Comparison of ENCODE assay signal across 37 cellular contexts in genomic region chr11:27604416-27604815, GRCh38.
"Had no signal": no experiment of that assay in that cellular context is flagged by ENCODE, and none has a peak within 500 bp of the region (broad histone marks: within the 10 kb centered on the region; RNA-seq: fewer than 3 reads in every experiment).

No MANE protein-coding gene starts in this region.

- H3K27ac Mint-ChIP-seq: activated naive CD4-positive, alpha-beta T cell treated with anti-CD3 and anti-CD28 coated beads for 36 hours; activated naive CD4-positive, alpha-beta T cell treated with anti-CD3 and anti-CD28 coated beads, Interleukin-2, amount 10 ng/mL, durations not matched to agents 7 days and 5 days; activated naive CD4-positive, alpha-beta T cell treated with anti-CD3 and anti-CD28 coated beads, Interleukin-2, amount 50 U/mL, for 24 hours; activated naive CD8-positive, alpha-beta T cell; activated naive CD8-positive, alpha-beta T cell treated with anti-CD3 and anti-CD28 coated beads for 36 hours; activated naive CD8-positive, alpha-beta T cell treated with anti-CD3 and anti-CD28 coated beads, Interleukin-2, amount 50 U/mL, for 24 hours; activated T-cell treated with anti-CD3 and anti-CD28 coated beads, Interleukin-2, amount 50 U/mL, for 72 hours; activated T-helper 1 cell treated with anti-CD3 and anti-CD28 coated beads, Interleukin-12 subunit alpha, Interleukin-12 subunit beta, Interleukin-2, Interleukin-4 antibody, amounts not matched to agents 30 ng/mL and 10 ng/mL and 1 ng/mL, durations not matched to agents 14 hours and 24 hours and 36 hours; activated T-helper 17 cell treated with anti-CD3 and anti-CD28 coated beads, Interleukin-2, amount 50 U/mL, for 72 hours; activated T-helper 2 cell treated with anti-CD3 and anti-CD28 coated beads, Interferon-gamma antibody, Interleukin-2, Interleukin-4, amounts not matched to agents 10 μg/mL and 5 μg/mL and 100 μg/mL, durations not matched to agents 14 hours and 24 hours and 36 hours had no signal

- H3K4me1 ChIP-seq: adrenal gland, ascending aorta, body of pancreas, breast epithelium had no signal

- H3K27ac ChIP-seq: adrenal gland, ascending aorta, body of pancreas, brain microvascular endothelial cell, breast epithelium, cardiac muscle cell had no signal

- H3K9me3 ChIP-seq: adrenal gland, ascending aorta, body of pancreas, breast epithelium had no signal

- H3K4me1 Mint-ChIP-seq: activated naive CD4-positive, alpha-beta T cell treated with anti-CD3 and anti-CD28 coated beads, Interleukin-2, amount 10 ng/mL, durations not matched to agents 7 days and 5 days; activated naive CD4-positive, alpha-beta T cell treated with anti-CD3 and anti-CD28 coated beads, Interleukin-2, amount 50 U/mL, for 24 hours; activated naive CD8-positive, alpha-beta T cell treated with anti-CD3 and anti-CD28 coated beads for 36 hours; activated naive CD8-positive, alpha-beta T cell treated with anti-CD3 and anti-CD28 coated beads, Interleukin-2, amount 10 ng/mL, durations not matched to agents 7 days and 5 days; activated naive CD8-positive, alpha-beta T cell treated with anti-CD3 and anti-CD28 coated beads, Interleukin-2, amount 50 U/mL, for 24 hours; activated T-helper 17 cell treated with anti-CD3 and anti-CD28 coated beads, Interleukin-2, amount 50 U/mL, for 72 hours; brain; central memory CD8-positive, alpha-beta T cell had no signal

- ATAC-seq: activated naive CD4-positive, alpha-beta T cell treated with anti-CD3 and anti-CD28 coated beads, Interleukin-2, amount 50 U/mL, for 72 hours; activated naive CD8-positive, alpha-beta T cell treated with anti-CD3 and anti-CD28 coated beads, Interleukin-2, amount 50 U/mL, for 24 hours; activated T-cell treated with anti-CD3 and anti-CD28 coated beads, Interleukin-2, amount 50 U/mL, for 4 hours; activated T-cell treated with anti-CD3 and anti-CD28 coated beads, Interleukin-2, amount 50 U/mL, for 72 hours; activated T-helper 17 cell treated with anti-CD3 and anti-CD28 coated beads, Interleukin-2, amount 50 U/mL, for 72 hours; body of pancreas had no signal

- H3K27me3 ChIP-seq: adrenal gland, ascending aorta, body of pancreas, brain microvascular endothelial cell, breast epithelium, cardiac muscle cell had no signal

- H3K36me3 Mint-ChIP-seq: activated naive CD4-positive, alpha-beta T cell treated with anti-CD3 and anti-CD28 coated beads, Interleukin-2, amount 10 ng/mL, durations not matched to agents 7 days and 5 days; activated naive CD4-positive, alpha-beta T cell treated with anti-CD3 and anti-CD28 coated beads, Interleukin-2, amount 50 U/mL, for 72 hours; activated naive CD8-positive, alpha-beta T cell treated with anti-CD3 and anti-CD28 coated beads for 36 hours; activated naive CD8-positive, alpha-beta T cell treated with anti-CD3 and anti-CD28 coated beads, Interleukin-2, amount 10 ng/mL, durations not matched to agents 7 days and 5 days; brain had no signal

- H3K36me3 ChIP-seq: adrenal gland, ascending aorta, brain microvascular endothelial cell, breast epithelium, cardiac muscle cell had no signal

- H3K27me3 Mint-ChIP-seq: activated naive CD4-positive, alpha-beta T cell treated with anti-CD3 and anti-CD28 coated beads, Interleukin-2, amount 10 ng/mL, durations not matched to agents 7 days and 5 days; activated naive CD4-positive, alpha-beta T cell treated with anti-CD3 and anti-CD28 coated beads, Interleukin-2, amount 50 U/mL, for 24 hours; activated naive CD8-positive, alpha-beta T cell; activated naive CD8-positive, alpha-beta T cell treated with anti-CD3 and anti-CD28 coated beads for 36 hours; activated naive CD8-positive, alpha-beta T cell treated with anti-CD3 and anti-CD28 coated beads, Interleukin-2, amount 50 U/mL, for 24 hours; activated T-helper 17 cell treated with anti-CD3 and anti-CD28 coated beads, Interleukin-2, amount 50 U/mL, for 72 hours; brain; central memory CD8-positive, alpha-beta T cell had no signal

- FAIRE-seq: astrocyte, bronchial epithelial cell, colon had no signal

- DNase-seq: activated effector memory CD4-positive, alpha-beta T cell treated with anti-CD3 and anti-CD28 coated beads, Interleukin-2, amount 50 U/mL, for 16 hours; activated effector memory CD4-positive, alpha-beta T cell treated with Interleukin-2 at 50 U/mL for 16 hours; activated gamma-delta T cell; activated gamma-delta T cell treated with Interleukin-2 at 50 U/mL for 16 hours; activated naive CD4-positive, alpha-beta T cell; activated naive CD4-positive, alpha-beta T cell treated with anti-CD3 and anti-CD28 coated beads for 36 hours; activated naive CD4-positive, alpha-beta T cell treated with anti-CD3 and anti-CD28 coated beads, Interleukin-2, amount 10 ng/mL, durations not matched to agents 7 days and 5 days; activated naive CD4-positive, alpha-beta T cell treated with anti-CD3 and anti-CD28 coated beads, Interleukin-2, amount 50 U/mL, for 16 hours; activated naive CD4-positive, alpha-beta T cell treated with Interleukin-2 at 50 U/mL for 16 hours; activated naive CD8-positive, alpha-beta T cell treated with anti-CD3 and anti-CD28 coated beads for 36 hours; activated naive CD8-positive, alpha-beta T cell treated with anti-CD3 and anti-CD28 coated beads, Interleukin-2, amount 10 ng/mL, durations not matched to agents 7 days and 5 days; activated naive CD8-positive, alpha-beta T cell treated with anti-CD3 and anti-CD28 coated beads, Interleukin-2, amount 50 U/mL, for 24 hours; activated T-cell treated with anti-CD3 and anti-CD28 coated beads, Interleukin-2, amount 50 U/mL, for 4 hours; activated T-cell treated with anti-CD3 and anti-CD28 coated beads, Interleukin-2, amount 50 U/mL, for 48 hours; activated T-cell treated with anti-CD3 and anti-CD28 coated beads, Interleukin-2, amount 50 U/mL, for 72 hours; adrenal gland; amniotic stem cell; aorta; body of pancreas; brain microvascular endothelial cell; caudate nucleus; central memory CD4-positive, alpha-beta T cell; cerebellar nuclear complex had no signal

- H3K4me3 Mint-ChIP-seq: activated naive CD4-positive, alpha-beta T cell treated with anti-CD3 and anti-CD28 coated beads for 36 hours; activated naive CD4-positive, alpha-beta T cell treated with anti-CD3 and anti-CD28 coated beads, Interleukin-2, amount 10 ng/mL, durations not matched to agents 7 days and 5 days; activated naive CD4-positive, alpha-beta T cell treated with anti-CD3 and anti-CD28 coated beads, Interleukin-2, amount 50 U/mL, for 24 hours; activated naive CD8-positive, alpha-beta T cell; activated naive CD8-positive, alpha-beta T cell treated with anti-CD3 and anti-CD28 coated beads for 36 hours; activated naive CD8-positive, alpha-beta T cell treated with anti-CD3 and anti-CD28 coated beads, Interleukin-2, amount 10 ng/mL, durations not matched to agents 7 days and 5 days; activated naive CD8-positive, alpha-beta T cell treated with anti-CD3 and anti-CD28 coated beads, Interleukin-2, amount 50 U/mL, for 24 hours; activated T-cell treated with anti-CD3 and anti-CD28 coated beads, Interleukin-2, amount 50 U/mL, for 4 hours; activated T-cell treated with anti-CD3 and anti-CD28 coated beads, Interleukin-2, amount 50 U/mL, for 72 hours; activated T-helper 1 cell treated with anti-CD3 and anti-CD28 coated beads, Interleukin-12 subunit alpha, Interleukin-12 subunit beta, Interleukin-2, Interleukin-4 antibody, amounts not matched to agents 30 ng/mL and 10 ng/mL and 1 ng/mL, durations not matched to agents 14 hours and 24 hours and 36 hours; activated T-helper 17 cell treated with anti-CD3 and anti-CD28 coated beads, Interleukin-2, amount 50 U/mL, for 72 hours; central memory CD8-positive, alpha-beta T cell had no signal

- H3K9me3 Mint-ChIP-seq: activated naive CD4-positive, alpha-beta T cell treated with anti-CD3 and anti-CD28 coated beads for 36 hours; activated naive CD4-positive, alpha-beta T cell treated with anti-CD3 and anti-CD28 coated beads, Interleukin-2, amount 10 ng/mL, durations not matched to agents 7 days and 5 days; activated naive CD4-positive, alpha-beta T cell treated with anti-CD3 and anti-CD28 coated beads, Interleukin-2, amount 50 U/mL, for 24 hours; activated naive CD4-positive, alpha-beta T cell treated with anti-CD3 and anti-CD28 coated beads, Interleukin-2, amount 50 U/mL, for 72 hours; activated naive CD8-positive, alpha-beta T cell treated with anti-CD3 and anti-CD28 coated beads for 36 hours; activated naive CD8-positive, alpha-beta T cell treated with anti-CD3 and anti-CD28 coated beads, Interleukin-2, amount 10 ng/mL, durations not matched to agents 7 days and 5 days; activated naive CD8-positive, alpha-beta T cell treated with anti-CD3 and anti-CD28 coated beads, Interleukin-2, amount 50 U/mL, for 24 hours; activated T-cell treated with anti-CD3 and anti-CD28 coated beads, Interleukin-2, amount 50 U/mL, for 4 hours; activated T-cell treated with anti-CD3 and anti-CD28 coated beads, Interleukin-2, amount 50 U/mL, for 72 hours; activated T-helper 1 cell treated with anti-CD3 and anti-CD28 coated beads, Interleukin-12 subunit alpha, Interleukin-12 subunit beta, Interleukin-2, Interleukin-4 antibody, amounts not matched to agents 30 ng/mL and 10 ng/mL and 1 ng/mL, durations not matched to agents 14 hours and 24 hours and 36 hours; activated T-helper 2 cell treated with anti-CD3 and anti-CD28 coated beads, Interferon-gamma antibody, Interleukin-2, Interleukin-4, amounts not matched to agents 10 μg/mL and 5 μg/mL and 100 μg/mL, durations not matched to agents 14 hours and 24 hours and 36 hours; brain; central memory CD8-positive, alpha-beta T cell had no signal

- H3K4me3 ChIP-seq: adrenal gland, ascending aorta, body of pancreas, breast epithelium, cardiac muscle cell had no signal
